Comparison of ENCODE assay signal across 20 cellular contexts in genomic region chr3:178558637-178559036, GRCh38.
DNase-seq lines count a peak whose midpoint lies in the region; ATAC-seq and FAIRE-seq lines count a peak whose summit lies in the region.
"Had no signal": no experiment of that assay in that cellular context is flagged by ENCODE, and none has a peak within 500 bp of the region (broad histone marks: within the 10 kb centered on the region; RNA-seq: fewer than 3 reads in every experiment).

No MANE protein-coding gene starts in this region.

- ATAC-seq in GM21737 (IDR thresholded peaks at IDR 0.05; ENCODE audit: unreplicated experiment) (no peak), GM21825 (IDR thresholded peaks at IDR 0.05; ENCODE audit: unreplicated experiment) (no peak)
- ATAC-seq: activated CD4-positive, alpha-beta T cell treated with anti-CD3 and anti-CD28 coated beads for 36 hours; esophagus mucosa; heart right ventricle; left lobe of liver had no signal

- DNase-seq in GM18507 (ENCODE audit: extremely low spot score, insufficient read length, low read depth) = no peak
- peak; percentile 47 for DNase-seq in NCI-H1436 (lab: John Stamatoyannopoulos, UW)
- peak; percentile 98 for DNase-seq in NCI-H69 (lab: John Stamatoyannopoulos, UW)
- DNase-seq in left kidney (ENCODE audit: low read depth, low spot score) = peak; percentile 61
- DNase-seq in effector CD8-positive, alpha-beta T cell (lab: John Stamatoyannopoulos, UW) = no peak
- DNase-seq in RCC 7860 (ENCODE audit: low spot score) = no peak
- DNase-seq: activated CD4-positive, alpha-beta T cell treated with anti-CD3 and anti-CD28 coated beads for 36 hours; activated T-cell treated with anti-CD3 and anti-CD28 coated beads for 4 hours; heart right ventricle; KG1; NCI-H524 treated with DMSO at 0.1 percent for 48 hours; stimulated activated CD4-positive, alpha-beta T cell treated with anti-CD3 and anti-CD28 coated beads, Interleukin-2, amount 100 ng/mL, for 24 hours; stimulated activated CD8-positive, alpha-beta memory T cell treated with anti-CD3 and anti-CD28 coated beads, Interleukin-4, amount 100 ng/mL, for 48 hours; transverse colon had no signal

- FAIRE-seq in GM18507 (lab: Jason Lieb, UNC) = peak; percentile 35
- FAIRE-seq in RCC 7860 (lab: Jason Lieb, UNC) = no peak
- FAIRE-seq: GM19239, H1 had no signal

Comparison
In these comparisons a context has a peak if more than half of its experiments do, and no peak if none do; other contexts are left out.
1. DNase-seq: peak in NCI-H1436 (single experiment), NCI-H69 (single experiment) and left kidney (single experiment); none in GM18507 (single experiment), effector CD8-positive, alpha-beta T cell (single experiment) and RCC 7860 (single experiment).